Comparison of ENCODE assay signal across 16 cellular contexts in the genomic region with DNA sequence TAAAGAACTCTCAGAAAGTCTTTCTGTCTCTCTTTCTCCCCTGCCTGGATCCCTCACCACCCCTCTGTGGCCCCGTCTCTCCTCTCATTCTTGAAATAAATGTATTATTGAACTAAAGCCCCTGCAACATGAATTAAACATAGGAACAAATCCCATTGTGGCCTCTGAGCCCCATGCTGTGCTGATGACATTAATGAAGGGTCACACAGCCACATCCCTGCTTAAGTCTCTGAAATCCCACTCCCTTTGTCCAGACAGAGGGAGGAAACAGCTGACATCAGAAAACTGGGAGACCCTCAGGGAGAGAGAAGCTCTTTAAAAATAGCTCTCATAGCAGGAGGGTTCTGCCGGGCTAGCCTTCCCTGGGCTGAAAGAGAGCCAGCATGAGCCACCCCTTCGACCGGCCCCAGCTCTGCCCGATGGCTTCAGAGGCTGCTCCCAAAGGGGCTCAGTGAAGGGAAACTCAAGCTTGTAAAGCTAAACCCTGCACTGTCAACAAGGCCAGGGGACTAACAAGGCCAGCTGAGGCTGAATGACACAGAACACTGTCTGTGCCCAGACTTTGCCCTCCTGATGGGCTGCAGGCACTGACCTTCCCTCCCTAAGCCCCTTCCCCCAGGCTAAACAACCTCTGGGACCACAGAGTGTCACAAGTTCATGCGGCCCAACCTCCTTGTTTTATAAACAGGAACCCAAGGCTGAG.
DNase-seq lines count a peak whose midpoint lies in the region; ATAC-seq, FAIRE-seq and TF ChIP-seq lines count a peak whose summit lies in the region.
"Had no signal": no experiment of that assay in that cellular context is flagged by ENCODE, and none has a peak within 500 bp of the region (broad histone marks: within the 10 kb centered on the region; RNA-seq: fewer than 3 reads in every experiment).

No MANE protein-coding gene starts in this region.

- H3K9ac ChIP-seq in HepG2 (ENCODE audit: insufficient read depth, low read depth, low read length), result no peak overlapping the region

- peak; percentile 20 for DNase-seq in HepG2 (ENCODE audit: low spot score)
- DNase-seq in right lobe of liver, result no peak
- peak; percentile 58 for DNase-seq in coronary artery (ENCODE audit: low spot score)
- no peak for DNase-seq in mesothelial cell of epicardium (ENCODE audit: low spot score in 2 of 2, unreplicated experiment in 2 of 2)
- no peak for DNase-seq in type B pancreatic cell (ENCODE audit: extremely low spot score, unreplicated experiment)
- no peak for DNase-seq in KG1 (lab: John Stamatoyannopoulos, UW)
- no peak for DNase-seq in stimulated activated CD4-positive, alpha-beta T cell treated with anti-CD3 and anti-CD28 coated beads, Interleukin-4, amount 100 ng/mL, for 1 hour
- no peak for DNase-seq in activated effector memory CD4-positive, alpha-beta T cell treated with anti-CD3 and anti-CD28 coated beads, Interleukin-2, amount 50 U/mL, for 16 hours
- DNase-seq: AML-193, Caco-2, IMR-90, NCI-H1436 treated with DMSO at 0.1 percent for 48 hours, NCI-H2107, Peyer's patch, Right ventricle myocardium superior had no signal

- TF ChIP-seq CTCF in HepG2 (CRISPR knock-in tag; IDR thresholded peaks at IDR 0.05), result no peak
- no peak for TF ChIP-seq CTCF in right lobe of liver (IDR thresholded peaks at IDR 0.05)
- no peak for TF ChIP-seq CTCF in coronary artery (IDR thresholded peaks at IDR 0.05)
- no peak for TF ChIP-seq CTCF in mesothelial cell of epicardium (IDR thresholded peaks at IDR 0.05; ENCODE audit: unreplicated experiment)
- no peak for TF ChIP-seq CTCF in type B pancreatic cell (conservative IDR thresholded peaks at IDR 0.05)

- H3K79me2 ChIP-seq in HepG2 (ENCODE audit: insufficient read depth, low read length), result no peaks in the 10 kb centered on the region

- WGBS in HepG2 (ENCODE audit: low lambda C conversion rate), result 20% methylated on average over 2 of the region's 6 CpGs
- WGBS in right lobe of liver (ENCODE audit: insufficient coverage, low coverage, low lambda C conversion rate, missing lambda C conversion rate), result 41% methylated on average over 4 of the region's 6 CpGs

- ATAC-seq in HepG2 (peak; percentile 96), right lobe of liver (no peak)

- H3K9me3 ChIP-seq in HepG2 (ENCODE audit: low read length) (no peaks in the 10 kb centered on the region), right lobe of liver (no peaks in the 10 kb centered on the region)
- H3K9me3 ChIP-seq: Caco-2, Peyer's patch had no signal

- H3K36me3 ChIP-seq in HepG2 (replicated peaks in 1 of 2; ENCODE audit: control insufficient read depth in 1 of 2, insufficient read depth in 2 of 2, low read length in 2 of 2) (no peaks in the 10 kb centered on the region), right lobe of liver (no peaks in the 10 kb centered on the region)
- H3K36me3 ChIP-seq: Peyer's patch had no signal

- CTCF ChIA-PET in HepG2 (lab: Yijun Ruan, JAX; ENCODE audit: low intra/inter-chr PET ratio, low total read pairs), result no interaction called here

- H3K27me3 ChIP-seq in HepG2 (ENCODE audit: control insufficient read depth in 1 of 2, insufficient read depth in 2 of 2, low read length in 2 of 2), result no peaks in the 10 kb centered on the region; a peak in 1 of 5 replicates
- H3K27me3 ChIP-seq in right lobe of liver, result no peaks in the 10 kb centered on the region
- H3K27me3 ChIP-seq: Peyer's patch had no signal

- no peak for FAIRE-seq in HepG2 (lab: Jason Lieb, UNC)
- FAIRE-seq: H54 had no signal

- H3K27ac ChIP-seq in HepG2 (ENCODE audit: extremely low read length, insufficient read depth, low read length) (peak overlapping the region; percentile 9), right lobe of liver (no peak overlapping the region), coronary artery (no peak overlapping the region)
- H3K27ac ChIP-seq: Peyer's patch had no signal

- in situ Hi-C loops in HepG2 (cut with HindIII; ENCODE audit: extremely low pct_ligation_motif_present, low pct_unique_long_range_greater_than_20kb), result no loop called here

- TF ChIP-seq EP300 in HepG2 (IDR thresholded peaks at IDR 0.05; ENCODE audit: low read depth in 2 of 2, low read length in 2 of 2) (no peak), HepG2 (CRISPR knock-in tag; IDR thresholded peaks at IDR 0.05; ENCODE audit: borderline replicate concordance) (no peak)

- H3K27me3 Mint-ChIP-seq in mesothelial cell of epicardium (ENCODE audit: low read depth) (peaks cover 25% of the 10 kb centered on the region), type B pancreatic cell (peaks cover 8% of the 10 kb centered on the region)

- no peaks in the 10 kb centered on the region for H4K20me1 ChIP-seq in HepG2 (ENCODE audit: insufficient read depth, low read length)

- H3K4me3 ChIP-seq in HepG2 (replicated peaks in 1 of 3; ENCODE audit: insufficient read depth in 1 of 3, low read depth in 2 of 3, low read length in 3 of 3) (no peak overlapping the region), right lobe of liver (no peak overlapping the region), coronary artery (no peak overlapping the region)
- H3K4me3 ChIP-seq: Peyer's patch had no signal

- no peak for TF ChIP-seq RAD21 in HepG2 (CRISPR knock-in tag; IDR thresholded peaks at IDR 0.05)

- H3K36me3 Mint-ChIP-seq in mesothelial cell of epicardium (no peaks in the 10 kb centered on the region), type B pancreatic cell (no peaks in the 10 kb centered on the region)

- H3K4me1 Mint-ChIP-seq in mesothelial cell of epicardium, result peaks cover 4% of the 10 kb centered on the region
- peaks cover 16% of the 10 kb centered on the region for H3K4me1 Mint-ChIP-seq in type B pancreatic cell (ENCODE audit: unreplicated experiment)

- H3K27ac Mint-ChIP-seq in mesothelial cell of epicardium (peak overlapping the region; percentile 45), type B pancreatic cell (peak overlapping the region; percentile 22)

- TF ChIP-seq POLR2A in HepG2 (IDR thresholded peaks at IDR 0.05; ENCODE audit: insufficient read depth in 1 of 2, low read depth in 2 of 2, low read length in 2 of 2) (no peak), right lobe of liver (IDR thresholded peaks at IDR 0.05) (no peak)

- no peak overlapping the region for H2AFZ ChIP-seq in HepG2 (ENCODE audit: low read length)

- no TSS peak for BruUV-seq in HepG2 (replicated peaks; lab: Mats Ljungman, UMichigan)

- peak overlapping the region; percentile 0; the same call in 1 of the 2 replicates for H3K4me2 ChIP-seq in HepG2 (ENCODE audit: low read depth, low read length)

- H3K9me3 Mint-ChIP-seq in mesothelial cell of epicardium (peaks cover 16% of the 10 kb centered on the region), type B pancreatic cell (peaks cover 6% of the 10 kb centered on the region)

- H3K4me3 Mint-ChIP-seq in mesothelial cell of epicardium, result no peak overlapping the region
- peak overlapping the region; percentile 32 for H3K4me3 Mint-ChIP-seq in type B pancreatic cell

- POLR2A ChIA-PET in HepG2 (lab: Yijun Ruan, JAX), result no interaction called here

- H3K4me1 ChIP-seq in HepG2 (ENCODE audit: insufficient read depth, low read length) (peaks cover 14% of the 10 kb centered on the region), right lobe of liver (no peaks in the 10 kb centered on the region)
- H3K4me1 ChIP-seq: Caco-2, Peyer's patch had no signal

- intact Hi-C loops in HepG2 (cut with micrococcal nuclease; ENCODE audit: unreplicated experiment), result no loop called here
- intact Hi-C loops in right lobe of liver (cut with DNase I), result loop anchor here in 1 of 2 donors (10.0 kb wide), 1 partner anchor 63 kb away; no protein-coding TSS in a partner anchor

TF ChIP-seq in HepG2, 621 proteins besides CTCF, POLR2A, EP300 and RAD21 (continues in another document):
- TF ChIP-seq ZKSCAN1 (IDR thresholded peaks at IDR 0.05; ENCODE audit: low read length), result no peak
- peak; percentile 46; the same call in 1 of the 2 replicates for TF ChIP-seq FOXO1 (CRISPR knock-in tag; IDR thresholded peaks at IDR 0.05)
- peak; percentile 51 for TF ChIP-seq HNF4G (IDR thresholded peaks at IDR 0.05; ENCODE audit: borderline replicate concordance, low read depth, low read length)
- no peak for TF ChIP-seq HNF4G (CRISPR knock-in tag; IDR thresholded peaks at IDR 0.05; ENCODE audit: borderline replicate concordance, low read depth)
- TF ChIP-seq ZNF121 (CRISPR knock-in tag; IDR thresholded peaks at IDR 0.05), result no peak
- TF ChIP-seq MTA1 (CRISPR knock-in tag; IDR thresholded peaks at IDR 0.05; ENCODE audit: borderline replicate concordance), result 0 out of 2 replicates have a peak, but pooled peaks have one; percentile 24
- no peak for TF ChIP-seq SYNCRIP (IDR thresholded peaks at IDR 0.05; ENCODE audit: insufficient read depth, low read depth, low read length)
- TF ChIP-seq, protein P1, sequence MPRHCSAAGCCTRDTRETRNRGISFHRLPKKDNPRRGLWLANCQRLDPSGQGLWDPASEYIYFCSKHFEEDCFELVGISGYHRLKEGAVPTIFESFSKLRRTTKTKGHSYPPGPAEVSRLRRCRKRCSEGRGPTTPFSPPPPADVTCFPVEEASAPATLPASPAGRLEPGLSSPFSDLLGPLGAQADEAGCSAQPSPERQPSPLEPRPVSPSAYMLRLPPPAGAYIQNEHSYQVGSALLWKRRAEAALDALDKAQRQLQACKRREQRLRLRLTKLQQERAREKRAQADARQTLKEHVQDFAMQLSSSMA (CRISPR knock-in tag; IDR thresholded peaks at IDR 0.05), result no peak
- TF ChIP-seq ZNF720 (CRISPR knock-in tag; IDR thresholded peaks at IDR 0.05), result no peak
- TF ChIP-seq HDAC2 (CRISPR knock-in tag; IDR thresholded peaks at IDR 0.05), result 0 out of 2 replicates have a peak, but pooled peaks have one; percentile 31
- no peak for TF ChIP-seq ISX (CRISPR knock-in tag; conservative IDR thresholded peaks at IDR 0.05)
- TF ChIP-seq FOXA1 (IDR thresholded peaks at IDR 0.05), result no peak
- 0 out of 2 replicates have a peak, but pooled peaks have one; percentile 23 for TF ChIP-seq FOXA1 (CRISPR knock-in tag; IDR thresholded peaks at IDR 0.05)
- no peak for TF ChIP-seq TOE1 (CRISPR knock-in tag; IDR thresholded peaks at IDR 0.05)
- TF ChIP-seq ZNF460 (CRISPR knock-in tag; IDR thresholded peaks at IDR 0.05; ENCODE audit: borderline replicate concordance), result no peak
- no peak for TF ChIP-seq KAT2B (IDR thresholded peaks at IDR 0.05; ENCODE audit: borderline replicate concordance, low read depth, low read length)

Comparison
In these comparisons a context has a peak if more than half of its experiments do, and no peak if none do; other contexts are left out.
1. DNase-seq: peak in HepG2 (single experiment) and coronary artery (single experiment); none in right lobe of liver (0 of 3), mesothelial cell of epicardium (0 of 2), type B pancreatic cell (single experiment), KG1 (single experiment), stimulated activated CD4-positive, alpha-beta T cell treated with anti-CD3 and anti-CD28 coated beads, Interleukin-4, amount 100 ng/mL, for 1 hour (single experiment) and activated effector memory CD4-positive, alpha-beta T cell treated with anti-CD3 and anti-CD28 coated beads, Interleukin-2, amount 50 U/mL, for 16 hours (single experiment).